33 cellular contexts compared by ENCODE assay signal in the genomic region with DNA sequence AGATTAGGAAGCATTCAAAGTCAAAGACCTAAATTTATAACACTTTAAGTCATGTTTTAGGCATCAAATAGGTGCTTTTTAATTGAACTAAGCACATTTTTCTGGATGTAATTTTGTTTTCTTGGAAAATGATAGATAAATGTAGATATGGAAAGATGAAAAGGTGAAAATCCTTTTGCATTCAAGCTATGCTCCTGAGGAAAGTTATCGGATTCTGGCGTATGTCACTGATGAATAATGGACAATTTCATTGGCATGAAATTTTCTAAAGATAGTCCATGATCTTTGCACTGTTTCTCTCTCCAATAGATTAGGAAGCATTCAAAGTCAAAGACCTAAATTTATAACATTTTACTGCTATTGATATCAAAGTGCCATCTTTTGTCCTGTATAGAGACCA.
"Had no signal": no experiment of that assay in that cellular context is flagged by ENCODE, and none has a peak within 500 bp of the region (broad histone marks: within the 10 kb centered on the region; RNA-seq: fewer than 3 reads in every experiment).

No MANE protein-coding gene starts in this region.

- H3K36me3 ChIP-seq: MG63 had no signal

- H3K27ac ChIP-seq: KMS-11 had no signal

- H3K4me2 ChIP-seq: KMS-11 had no signal

- H3K4me3 ChIP-seq: MG63 had no signal

- H3K27me3 ChIP-seq: MG63 had no signal

- H3K9ac ChIP-seq: KMS-11 had no signal

- DNase-seq: Karpas-422, Kasumi-1, KG1, MG63, MM.1S, MV-4-11, NCI-H1048, NCI-H1092, NCI-H1092 treated with DMSO at 0.1 percent for 48 hours, NCI-H1105, NCI-H1105 treated with DMSO at 0.1 percent for 48 hours, NCI-H1417, NCI-H1417 treated with DMSO at 0.1 percent for 48 hours, NCI-H1436, NCI-H1436 treated with DMSO at 0.1 percent for 48 hours, NCI-H146, NCI-H1694, NCI-H187, NCI-H187 treated with DMSO at 0.1 percent for 48 hours, NCI-H1930, NCI-H2029, NCI-H2029 treated with DMSO at 0.1 percent for 48 hours, NCI-H2081, NCI-H2081 treated with DMSO at 0.1 percent for 48 hours, NCI-H2107, NCI-H2171, NCI-H2227 treated with DMSO at 0.1 percent for 48 hours, NCI-H226, NCI-H345, NCI-H446, NCI-H446 treated with DMSO at 0.1 percent for 48 hours, NCI-H510A had no signal

- H3K9me3 ChIP-seq: MG63 had no signal
